In the genomic region with DNA sequence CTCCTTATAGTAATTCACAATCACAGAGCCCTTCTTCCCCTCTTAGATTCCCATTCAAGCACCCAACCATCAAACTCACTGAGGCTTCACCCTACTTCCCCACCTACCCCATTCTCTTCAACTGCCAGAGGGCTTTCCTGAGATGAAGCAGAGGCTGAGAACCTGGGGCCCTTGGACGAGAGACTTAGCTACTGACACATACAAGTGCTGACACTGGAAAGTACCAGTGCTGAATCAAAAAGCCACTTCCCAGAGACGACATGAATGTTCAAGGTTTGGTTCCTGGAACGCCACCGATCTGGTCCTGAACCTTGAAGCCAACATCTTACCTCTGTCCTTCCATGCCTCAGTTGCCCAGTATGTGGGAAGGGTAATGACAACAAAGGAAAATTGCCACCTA, we compare ENCODE assay signal across 9 cellular contexts. TPM values are rescaled to one million over a fixed set of nuclear protein-coding genes. Genes with fewer than 3 reads are reported as not detected.
DNase-seq lines count a peak whose midpoint lies in the region; ATAC-seq and TF ChIP-seq lines count a peak whose summit lies in the region.
"Had no signal": no experiment of that assay in that cellular context is flagged by ENCODE, and none has a peak within 500 bp of the region (broad histone marks: within the 10 kb centered on the region; RNA-seq: fewer than 3 reads in every experiment).

No MANE protein-coding gene starts in this region.

- ATAC-seq in HG03432 (IDR thresholded peaks at IDR 0.05; ENCODE audit: unreplicated experiment) (no peak), Right ventricle myocardium inferior (no peak)

- intact Hi-C loops in Right ventricle myocardium inferior (cut with DNase I), result no loop called here

- H3K79me2 ChIP-seq in OCI-LY3 (ENCODE audit: low read length), result peaks cover 32% of the 10 kb centered on the region

- peaks cover 79% of the 10 kb centered on the region for H3K4me1 Mint-ChIP-seq in activated naive CD8-positive, alpha-beta T cell treated with anti-CD3 and anti-CD28 coated beads for 36 hours

- peaks cover 1% of the 10 kb centered on the region for H3K9me3 Mint-ChIP-seq in activated naive CD8-positive, alpha-beta T cell treated with anti-CD3 and anti-CD28 coated beads for 36 hours

- no peaks in the 10 kb centered on the region for H3K27me3 Mint-ChIP-seq in activated naive CD8-positive, alpha-beta T cell treated with anti-CD3 and anti-CD28 coated beads for 36 hours

- H3K27ac Mint-ChIP-seq in activated naive CD8-positive, alpha-beta T cell treated with anti-CD3 and anti-CD28 coated beads for 36 hours, result peak overlapping the region; percentile 88

- H3K9ac ChIP-seq in OCI-LY3 (ENCODE audit: low read length), result peak overlapping the region; percentile 95

- H4K20me1 ChIP-seq in OCI-LY3 (ENCODE audit: insufficient read depth, low read length), result no peaks in the 10 kb centered on the region

- DNase-seq in activated CD4-positive, alpha-beta T cell treated with anti-CD3 and anti-CD28 coated beads for 48 hours, result peak; percentile 66
- no peak for DNase-seq in activated CD4-positive, alpha-beta T cell treated with anti-CD3 and anti-CD28 coated beads, Interleukin-2, amount 50 U/mL, for 4 hours
- DNase-seq in activated naive CD8-positive, alpha-beta T cell treated with anti-CD3 and anti-CD28 coated beads for 36 hours, result no peak
- DNase-seq in stimulated activated CD8-positive, alpha-beta memory T cell treated with anti-CD3 and anti-CD28 coated beads, Interleukin-4, amount 100 ng/mL, for 48 hours, result peak; percentile 68
- DNase-seq in WERI-Rb-1 (no peak), Right ventricle myocardium inferior (ENCODE audit: missing footprints) (no peak)
- DNase-seq: trophoblast cell had no signal

- TF ChIP-seq CTCF in OCI-LY3 (IDR thresholded peaks at IDR 0.05; ENCODE audit: low read depth, low read length) (no peak), WERI-Rb-1 (IDR thresholded peaks at IDR 0.05; ENCODE audit: low read depth, low read length) (no peak)

- peaks cover 77% of the 10 kb centered on the region for H3K4me1 ChIP-seq in OCI-LY3 (ENCODE audit: low read length)

- H3K4me2 ChIP-seq in OCI-LY3 (ENCODE audit: low read length), result peak overlapping the region; percentile 90

- no peaks in the 10 kb centered on the region for H3K27me3 ChIP-seq in OCI-LY3 (ENCODE audit: low read depth, low read length)
- no peaks in the 10 kb centered on the region for H3K27me3 ChIP-seq in WERI-Rb-1 (ENCODE audit: insufficient read depth, low read depth, severe bottlenecking)

- peaks cover 14% of the 10 kb centered on the region for H3K36me3 Mint-ChIP-seq in activated naive CD8-positive, alpha-beta T cell treated with anti-CD3 and anti-CD28 coated beads for 36 hours

- no peaks in the 10 kb centered on the region for H3K36me3 ChIP-seq in OCI-LY3 (replicated peaks; ENCODE audit: low read depth, low read length)
- no peaks in the 10 kb centered on the region for H3K36me3 ChIP-seq in WERI-Rb-1

- H3K4me3 Mint-ChIP-seq in activated naive CD8-positive, alpha-beta T cell treated with anti-CD3 and anti-CD28 coated beads for 36 hours, result peak overlapping the region; percentile 37

- H2AFZ ChIP-seq in OCI-LY3 (ENCODE audit: low read depth, low read length), result no peak overlapping the region

- peak overlapping the region; percentile 37 for H3K4me3 ChIP-seq in OCI-LY3 (ENCODE audit: low read length)
- H3K4me3 ChIP-seq in WERI-Rb-1 (ENCODE audit: low read depth, low read length), result no peak overlapping the region

- H3K9me3 ChIP-seq in OCI-LY3 (ENCODE audit: insufficient read depth, low read length) (no peaks in the 10 kb centered on the region), WERI-Rb-1 (ENCODE audit: severe bottlenecking) (peaks cover 2% of the 10 kb centered on the region)

- peak overlapping the region; percentile 100 for H3K27ac ChIP-seq in OCI-LY3 (ENCODE audit: low read length)
- H3K27ac ChIP-seq in WERI-Rb-1, result no peak overlapping the region

RNA-seq across cellular contexts. Expression of a gene that starts 16.6 kb away (rescaled TPM):
- 100 to 1,000 TPM; 150 to 154 TPM for total RNA-seq in activated naive CD8-positive, alpha-beta T cell treated with anti-CD3 and anti-CD28 coated beads for 36 hours
- 107 TPM for total RNA-seq in Right ventricle myocardium inferior

Comparison
In these comparisons a context has a peak if more than half of its experiments do, and no peak if none do; other contexts are left out.
1. DNase-seq: peak in activated CD4-positive, alpha-beta T cell treated with anti-CD3 and anti-CD28 coated beads for 48 hours (single experiment) and stimulated activated CD8-positive, alpha-beta memory T cell treated with anti-CD3 and anti-CD28 coated beads, Interleukin-4, amount 100 ng/mL, for 48 hours (single experiment); none in activated CD4-positive, alpha-beta T cell treated with anti-CD3 and anti-CD28 coated beads, Interleukin-2, amount 50 U/mL, for 4 hours (0 of 2), activated naive CD8-positive, alpha-beta T cell treated with anti-CD3 and anti-CD28 coated beads for 36 hours (single experiment), WERI-Rb-1 (single experiment) and Right ventricle myocardium inferior (single experiment).